8 cellular contexts compared by ENCODE assay signal in genomic region chr9:21465859-21466518, GRCh38. TPM values are rescaled to one million over a fixed set of nuclear protein-coding genes. Genes with fewer than 3 reads are reported as not detected.
DNase-seq lines count a peak whose midpoint lies in the region; ATAC-seq and TF ChIP-seq lines count a peak whose summit lies in the region.

No MANE protein-coding gene starts in this region.

- no peaks in the 10 kb centered on the region for H3K4me1 Mint-ChIP-seq in activated CD8-positive, alpha-beta memory T cell treated with anti-CD3 and anti-CD28 coated beads, Interleukin-2, amount 10 ng/mL, durations not matched to agents 7 days and 5 days
- no peaks in the 10 kb centered on the region for H3K4me1 Mint-ChIP-seq in chondrocyte (ENCODE audit: low read depth)
- H3K4me1 Mint-ChIP-seq in mesothelial cell of epicardium, result no peaks in the 10 kb centered on the region

- CTCF ChIA-PET in activated CD8-positive, alpha-beta memory T cell treated with anti-CD3 and anti-CD28 coated beads, Interleukin-2, amount 10 ng/mL, durations not matched to agents 7 days and 5 days (lab: Charles Lee), result interaction anchor here (0.6 to 3.0 kb wide), 22 partner anchors 9 to 336 kb away, joined by 3 to 21 read pairs (median 4); partner anchors contain the start of gene MTAP

- peaks cover 5% of the 10 kb centered on the region for H3K9me3 Mint-ChIP-seq in activated CD8-positive, alpha-beta memory T cell treated with anti-CD3 and anti-CD28 coated beads, Interleukin-2, amount 10 ng/mL, durations not matched to agents 7 days and 5 days (ENCODE audit: low read depth)
- H3K9me3 Mint-ChIP-seq in chondrocyte (ENCODE audit: low read depth), result peaks cover 19% of the 10 kb centered on the region
- peaks cover 40% of the 10 kb centered on the region for H3K9me3 Mint-ChIP-seq in mesothelial cell of epicardium

- peak; percentile 51 for ATAC-seq in activated CD8-positive, alpha-beta memory T cell treated with anti-CD3 and anti-CD28 coated beads, Interleukin-2, amount 10 ng/mL, durations not matched to agents 7 days and 5 days
- ATAC-seq in GM21786 (IDR thresholded peaks at IDR 0.05; ENCODE audit: unreplicated experiment) (peak; percentile 74), GM21390 (IDR thresholded peaks at IDR 0.05; ENCODE audit: unreplicated experiment) (no peak)

- TF ChIP-seq CTCF in chondrocyte (IDR thresholded peaks at IDR 0.05) (peak; percentile 92), mesothelial cell of epicardium (IDR thresholded peaks at IDR 0.05; ENCODE audit: unreplicated experiment) (peak; percentile 59)

- no peak overlapping the region for H3K4me3 Mint-ChIP-seq in activated CD8-positive, alpha-beta memory T cell treated with anti-CD3 and anti-CD28 coated beads, Interleukin-2, amount 10 ng/mL, durations not matched to agents 7 days and 5 days
- H3K4me3 Mint-ChIP-seq in chondrocyte (ENCODE audit: unreplicated experiment) (no peak overlapping the region), mesothelial cell of epicardium (no peak overlapping the region)

- peaks cover 2% of the 10 kb centered on the region for H3K36me3 Mint-ChIP-seq in activated CD8-positive, alpha-beta memory T cell treated with anti-CD3 and anti-CD28 coated beads, Interleukin-2, amount 10 ng/mL, durations not matched to agents 7 days and 5 days
- H3K36me3 Mint-ChIP-seq in chondrocyte (ENCODE audit: low read depth) (peaks cover 2% of the 10 kb centered on the region), mesothelial cell of epicardium (peaks cover 39% of the 10 kb centered on the region)

- H3K27ac Mint-ChIP-seq in activated CD8-positive, alpha-beta memory T cell treated with anti-CD3 and anti-CD28 coated beads, Interleukin-2, amount 10 ng/mL, durations not matched to agents 7 days and 5 days, result no peak overlapping the region
- H3K27ac Mint-ChIP-seq in chondrocyte (ENCODE audit: unreplicated experiment) (no peak overlapping the region), mesothelial cell of epicardium (no peak overlapping the region)

- DNase-seq in activated CD8-positive, alpha-beta memory T cell treated with anti-CD3 and anti-CD28 coated beads, Interleukin-2, amount 10 ng/mL, durations not matched to agents 7 days and 5 days, result no peak
- DNase-seq in activated CD8-positive, alpha-beta memory T cell treated with anti-CD3 and anti-CD28 coated beads for 24 hours, result no peak
- peak; percentile 57 for DNase-seq in NCI-H460 (ENCODE audit: extremely low read depth, low read depth)
- no peak for DNase-seq in chondrocyte (ENCODE audit: low spot score)
- no peak for DNase-seq in mesothelial cell of epicardium (ENCODE audit: low spot score in 2 of 2, unreplicated experiment in 2 of 2)
- no peak for DNase-seq in UCSD-AML1 (lab: John Stamatoyannopoulos, UW; ENCODE audit: unreplicated experiment)

- H3K27me3 Mint-ChIP-seq in activated CD8-positive, alpha-beta memory T cell treated with anti-CD3 and anti-CD28 coated beads, Interleukin-2, amount 10 ng/mL, durations not matched to agents 7 days and 5 days, result peaks cover 36% of the 10 kb centered on the region
- H3K27me3 Mint-ChIP-seq in chondrocyte (ENCODE audit: low read depth) (peaks cover 37% of the 10 kb centered on the region), mesothelial cell of epicardium (ENCODE audit: low read depth) (no peaks in the 10 kb centered on the region)

RNA-seq across cellular contexts. Expression of gene IFNE, which starts 16.1 kb away (rescaled TPM):
- not detected for total RNA-seq in activated CD8-positive, alpha-beta memory T cell treated with anti-CD3 and anti-CD28 coated beads, Interleukin-2, amount 10 ng/mL, durations not matched to agents 7 days and 5 days
- 0.38 and 0.87 TPM in 2 replicates for total RNA-seq in NCI-H460 (2014; rRNA removed; shearing (Covaris generic))
- 1.3 and 6.2 TPM in 2 replicates for polyA plus RNA-seq in NCI-H460 (2014; cell fraction: nucleus; rRNA removed)
- total RNA-seq in chondrocyte (not detected in 3 replicates), mesothelial cell of epicardium (1.6 to 2.0 TPM (median 1.7 TPM) in 3 replicates)

RNA-seq across cellular contexts. Expression of gene IFNA1, which starts 25.8 kb away (rescaled TPM):
- not detected for total RNA-seq in activated CD8-positive, alpha-beta memory T cell treated with anti-CD3 and anti-CD28 coated beads, Interleukin-2, amount 10 ng/mL, durations not matched to agents 7 days and 5 days
- total RNA-seq in NCI-H460 (2014; rRNA removed; shearing (Covaris generic)), result not detected in 2 replicates
- polyA plus RNA-seq in NCI-H460 (2014; cell fraction: nucleus; rRNA removed), result not detected in 2 replicates
- not detected in 3 replicates for total RNA-seq in chondrocyte
- total RNA-seq in mesothelial cell of epicardium, result not detected in 3 replicates

RNA-seq across cellular contexts. Expression of gene IFNA8, which starts 57.1 kb away (rescaled TPM):
- not detected for total RNA-seq in activated CD8-positive, alpha-beta memory T cell treated with anti-CD3 and anti-CD28 coated beads, Interleukin-2, amount 10 ng/mL, durations not matched to agents 7 days and 5 days
- not detected in 2 replicates for total RNA-seq in NCI-H460 (2014; rRNA removed; shearing (Covaris generic))
- not detected in 2 replicates for polyA plus RNA-seq in NCI-H460 (2014; cell fraction: nucleus; rRNA removed)
- total RNA-seq in chondrocyte (not detected in 3 replicates), mesothelial cell of epicardium (not detected in 3 replicates)
